1 cellular context compared by ENCODE assay signal in the genomic region with DNA sequence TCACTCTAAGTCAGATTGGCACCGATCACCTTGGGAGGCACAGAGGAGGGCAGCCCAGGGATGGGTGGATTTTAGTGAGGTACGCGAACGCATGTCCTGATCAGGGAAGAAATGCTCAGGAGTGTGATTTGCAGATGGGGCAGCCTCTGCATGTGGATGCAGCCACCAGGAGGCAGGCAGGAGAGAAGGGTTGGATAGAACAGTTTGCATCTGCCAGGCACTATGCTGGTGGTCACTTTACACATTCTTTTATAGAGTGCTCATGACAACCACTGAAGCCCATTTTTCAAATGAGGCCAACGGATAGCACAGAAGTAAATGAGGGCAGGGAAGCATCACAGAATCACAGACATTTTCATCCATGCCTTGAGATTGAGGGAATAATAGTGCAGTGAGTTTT.
TF ChIP-seq lines count a peak whose summit lies in the region.

No MANE protein-coding gene starts in this region.

TF ChIP-seq in A549, 52 proteins besides CTCF, POLR2A, EP300 and RAD21 (continued from another document):
- TF ChIP-seq, protein P1, sequence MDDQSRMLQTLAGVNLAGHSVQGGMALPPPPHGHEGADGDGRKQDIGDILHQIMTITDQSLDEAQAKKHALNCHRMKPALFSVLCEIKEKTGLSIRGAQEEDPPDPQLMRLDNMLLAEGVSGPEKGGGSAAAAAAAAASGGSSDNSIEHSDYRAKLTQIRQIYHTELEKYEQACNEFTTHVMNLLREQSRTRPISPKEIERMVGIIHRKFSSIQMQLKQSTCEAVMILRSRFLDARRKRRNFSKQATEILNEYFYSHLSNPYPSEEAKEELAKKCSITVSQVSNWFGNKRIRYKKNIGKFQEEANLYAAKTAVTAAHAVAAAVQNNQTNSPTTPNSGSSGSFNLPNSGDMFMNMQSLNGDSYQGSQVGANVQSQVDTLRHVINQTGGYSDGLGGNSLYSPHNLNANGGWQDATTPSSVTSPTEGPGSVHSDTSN (IDR thresholded peaks at IDR 0.05) = no peak
- TF ChIP-seq RNF2 (IDR thresholded peaks at IDR 0.05; ENCODE audit: borderline replicate concordance, low read depth) (no peak), HOXB13 (CRISPR knock-in tag; IDR thresholded peaks at IDR 0.05; ENCODE audit: low read depth) (no peak), EHF (CRISPR knock-in tag; IDR thresholded peaks at IDR 0.05) (no peak), ZFP36 (IDR thresholded peaks at IDR 0.05; ENCODE audit: borderline replicate concordance, partially characterized antibody) (no peak)
